In genomic region chr1:26360807-26361604, GRCh38 we compare ENCODE assay signal across 11 cellular contexts. TPM values are rescaled to one million over a fixed set of nuclear protein-coding genes. Genes with fewer than 3 reads are reported as not detected.
DNase-seq lines count a peak whose midpoint lies in the region; TF ChIP-seq lines count a peak whose summit lies in the region.
"Had no signal": no experiment of that assay in that cellular context is flagged by ENCODE, and none has a peak within 500 bp of the region (broad histone marks: within the 10 kb centered on the region; RNA-seq: fewer than 3 reads in every experiment).

No MANE protein-coding gene starts in this region.

- BruUV-seq in Caco-2 (replicated peaks; lab: Mats Ljungman, UMichigan), result no TSS peak

- H3K9ac ChIP-seq in OCI-LY1 (ENCODE audit: low read length) (no peak overlapping the region), neural progenitor cell (no peak overlapping the region)

- DNase-seq in Caco-2 (no peak), endothelial cell (ENCODE audit: low spot score) (no peak), neural progenitor cell (ENCODE audit: low spot score) (no peak), NCI-H2029 (lab: John Stamatoyannopoulos, UW) (no peak), GF-D8 (lab: John Stamatoyannopoulos, UW) (no peak), NCI-H1694 treated with DMSO at 0.1 percent for 48 hours (lab: John Stamatoyannopoulos, UW) (no peak)
- no peak for DNase-seq in stimulated activated naive CD4-positive, alpha-beta T cell treated with Interleukin-2 at 50 U/mL for 16 hours (lab: John Stamatoyannopoulos, UW)
- DNase-seq: NCI-H1436 had no signal

- H3K4me3 ChIP-seq in Caco-2 (ENCODE audit: low read depth, low read length), result no peak overlapping the region
- H3K4me3 ChIP-seq in OCI-LY1 (ENCODE audit: low read depth, low read length, poor library complexity, severe bottlenecking), result peak overlapping the region; percentile 47
- H3K4me3 ChIP-seq in neural progenitor cell, result peak overlapping the region; percentile 64

- H3K27ac Mint-ChIP-seq in Caco-2 (ENCODE audit: unreplicated experiment) (peak overlapping the region; percentile 92), endothelial cell (ENCODE audit: unreplicated experiment) (peak overlapping the region; percentile 37), neural progenitor cell (peak overlapping the region; percentile 76)

- H3F3A ChIP-seq in OCI-LY1 (ENCODE audit: insufficient read depth, low read length) (no peaks in the 10 kb centered on the region), neural progenitor cell (ENCODE audit: low read depth) (peaks cover 13% of the 10 kb centered on the region)

- H3K4me1 ChIP-seq in Caco-2 (peaks cover 42% of the 10 kb centered on the region), OCI-LY1 (ENCODE audit: insufficient read depth, low read length, severe bottlenecking) (peaks cover 11% of the 10 kb centered on the region), neural progenitor cell (peaks cover 8% of the 10 kb centered on the region)

- CTCF ChIA-PET in Caco-2 (lab: Charles Lee), result interaction anchor here (1.6 kb wide), 1 partner anchor 76 kb away, joined by 5 read pairs; no protein-coding TSS in a partner anchor

- H3K27me3 ChIP-seq in Caco-2 (replicated peaks; ENCODE audit: control insufficient read depth, insufficient read depth, low read length) (no peaks in the 10 kb centered on the region), OCI-LY1 (ENCODE audit: insufficient read depth, low read length) (peaks cover 11% of the 10 kb centered on the region), neural progenitor cell (peaks cover 81% of the 10 kb centered on the region)

- POLR2A ChIA-PET in Caco-2 (lab: Charles Lee), result no interaction called here

- H3K27ac ChIP-seq in OCI-LY1 (ENCODE audit: low read depth, low read length, poor library complexity, severe bottlenecking) (no peak overlapping the region), neural progenitor cell (no peak overlapping the region)

- H4K20me1 ChIP-seq in OCI-LY1 (ENCODE audit: insufficient read depth, low read length), result no peaks in the 10 kb centered on the region
- H4K20me1 ChIP-seq in neural progenitor cell (ENCODE audit: low read depth), result no peaks in the 10 kb centered on the region

- no peaks in the 10 kb centered on the region for H3K79me2 ChIP-seq in OCI-LY1 (ENCODE audit: insufficient read depth, low read length)
- H3K79me2 ChIP-seq in neural progenitor cell (ENCODE audit: low read depth), result no peaks in the 10 kb centered on the region

- H2AFZ ChIP-seq in OCI-LY1 (ENCODE audit: low read length) (no peak overlapping the region), neural progenitor cell (replicated peaks) (peak overlapping the region; percentile 97)

- H3K4me2 ChIP-seq in OCI-LY1 (ENCODE audit: low read length) (peak overlapping the region; percentile 68; the same call in 1 of the 2 replicates), neural progenitor cell (peak overlapping the region; percentile 97)

- H3K9me3 ChIP-seq in Caco-2 (no peaks in the 10 kb centered on the region), OCI-LY1 (ENCODE audit: low read length) (no peaks in the 10 kb centered on the region), neural progenitor cell (ENCODE audit: low read depth) (no peaks in the 10 kb centered on the region)

- H3K36me3 Mint-ChIP-seq in Caco-2 (ENCODE audit: insufficient read depth, unreplicated experiment) (no peaks in the 10 kb centered on the region), endothelial cell (ENCODE audit: low read depth, unreplicated experiment) (no peaks in the 10 kb centered on the region), neural progenitor cell (no peaks in the 10 kb centered on the region)

- intact Hi-C loops in Caco-2 (cut with micrococcal nuclease; ENCODE audit: unreplicated experiment), result no loop called here

- no peaks in the 10 kb centered on the region for H3K36me3 ChIP-seq in Caco-2 (ENCODE audit: control insufficient read depth, insufficient read depth, low read length)
- no peaks in the 10 kb centered on the region for H3K36me3 ChIP-seq in OCI-LY1 (ENCODE audit: insufficient read depth, low read length)
- H3K36me3 ChIP-seq in neural progenitor cell, result no peaks in the 10 kb centered on the region

- H3K9me2 ChIP-seq in OCI-LY1 (ENCODE audit: low read depth, low read length), result no peaks in the 10 kb centered on the region

- peaks cover 31% of the 10 kb centered on the region for H3K4me1 Mint-ChIP-seq in Caco-2 (ENCODE audit: low read depth, unreplicated experiment)
- H3K4me1 Mint-ChIP-seq in endothelial cell (ENCODE audit: unreplicated experiment), result peaks cover 2% of the 10 kb centered on the region
- H3K4me1 Mint-ChIP-seq in neural progenitor cell, result peaks cover 45% of the 10 kb centered on the region

- TF ChIP-seq CTCF in Caco-2 (IDR thresholded peaks at IDR 0.05; ENCODE audit: insufficient read depth in 1 of 2, low read depth in 1 of 2, low read length in 1 of 2, severe bottlenecking in 1 of 2, unreplicated experiment in 1 of 2) (no peak), OCI-LY1 (IDR thresholded peaks at IDR 0.05; ENCODE audit: low read length) (no peak), endothelial cell (IDR thresholded peaks at IDR 0.05; ENCODE audit: unreplicated experiment) (no peak), neural progenitor cell (IDR thresholded peaks at IDR 0.05) (no peak)

- H3K4me3 Mint-ChIP-seq in Caco-2 (ENCODE audit: unreplicated experiment), result no peak overlapping the region
- peak overlapping the region; percentile 63 for H3K4me3 Mint-ChIP-seq in endothelial cell (ENCODE audit: unreplicated experiment)
- H3K4me3 Mint-ChIP-seq in neural progenitor cell, result peak overlapping the region; percentile 62

- no peaks in the 10 kb centered on the region for H3K9me3 Mint-ChIP-seq in Caco-2 (ENCODE audit: unreplicated experiment)
- no peaks in the 10 kb centered on the region for H3K9me3 Mint-ChIP-seq in endothelial cell (ENCODE audit: unreplicated experiment)
- no peaks in the 10 kb centered on the region for H3K9me3 Mint-ChIP-seq in neural progenitor cell

- H3K27me3 Mint-ChIP-seq in Caco-2 (ENCODE audit: insufficient read depth, unreplicated experiment) (no peaks in the 10 kb centered on the region), endothelial cell (ENCODE audit: unreplicated experiment) (peaks cover 11% of the 10 kb centered on the region), neural progenitor cell (ENCODE audit: insufficient read depth, low read depth) (peaks cover 25% of the 10 kb centered on the region)

RNA-seq across cellular contexts. Expression of gene CRYBG2, which starts 7.1 kb away (rescaled TPM):
- 63.3 and 66.1 TPM in 2 replicates for total RNA-seq in Caco-2 (2022)
- 1.4 TPM for total RNA-seq in endothelial cell (ENCODE audit: unreplicated experiment)
- total RNA-seq in neural progenitor cell (ENCODE audit: low replicate concordance), result 3.0 and 6.5 TPM in 2 replicates

RNA-seq across cellular contexts. Expression of gene ZNF683, which starts 11.5 kb away (rescaled TPM):
- not detected in 2 replicates for total RNA-seq in Caco-2 (2022)
- total RNA-seq in endothelial cell (ENCODE audit: unreplicated experiment), result not detected
- total RNA-seq in neural progenitor cell (ENCODE audit: low replicate concordance), result not detected in 2 replicates
- total RNA-seq: Daoy, left lobe of liver had no signal

RNA-seq across cellular contexts. Expression of gene CD52, which starts 43.2 kb away (rescaled TPM):
- not detected in 2 replicates for total RNA-seq in Caco-2 (2022)
- 21.8 TPM for total RNA-seq in endothelial cell (ENCODE audit: unreplicated experiment)
- 2.5 and 7.3 TPM in 2 replicates for total RNA-seq in neural progenitor cell (ENCODE audit: low replicate concordance)
- total RNA-seq: Daoy had no signal

RNA-seq across cellular contexts. Expression of gene LIN28A, which starts 49.6 kb away (rescaled TPM):
- 5.7 TPM in 2 replicates for total RNA-seq in Caco-2 (2022)
- 107 TPM for total RNA-seq in endothelial cell (ENCODE audit: unreplicated experiment)
- total RNA-seq in neural progenitor cell (ENCODE audit: low replicate concordance), result 1,311 and 1,384 TPM in 2 replicates
- total RNA-seq: Daoy had no signal

RNA-seq across cellular contexts. Expression of gene UBXN11, which starts 54.6 kb away (rescaled TPM):
- total RNA-seq in Caco-2 (2022) (12.5 TPM in 2 replicates), endothelial cell (ENCODE audit: unreplicated experiment) (16.0 TPM), neural progenitor cell (ENCODE audit: low replicate concordance) (5.9 and 10.2 TPM in 2 replicates)

Comparison
In these comparisons a context has a peak if more than half of its experiments do, and no peak if none do; other contexts are left out.
1. H3K27ac Mint-ChIP-seq: peak in every context shown above with its lines; median percentile 92 in Caco-2; 76 in neural progenitor cell; 37 in endothelial cell.